ENCODE assay signal across 14 cellular contexts in genomic region chr16:4085405-4085970, GRCh38.
"Had no signal": no experiment of that assay in that cellular context is flagged by ENCODE, and none has a peak within 500 bp of the region (broad histone marks: within the 10 kb centered on the region; RNA-seq: fewer than 3 reads in every experiment).

No MANE protein-coding gene starts in this region.

- H3K4me1 Mint-ChIP-seq: activated B cell treated with CpG ODN at 0.5 μM for 24 hours had no signal

- H3K9me3 Mint-ChIP-seq: activated B cell treated with CpG ODN at 0.5 μM for 24 hours, nephron had no signal

- H3K9me3 ChIP-seq: adrenal gland, gastroesophageal sphincter, stomach had no signal

- H3K4me3 Mint-ChIP-seq: activated B cell treated with CpG ODN at 0.5 μM for 24 hours; activated CD4-positive, alpha-beta T cell treated with anti-CD3 and anti-CD28 coated beads, Interleukin-2, amount 10 ng/mL, durations not matched to agents 24 days and 14 days; nephron; T-helper 1 cell treated with Interleukin-12 subunit alpha and Interleukin-12 subunit beta and Interleukin-4 antibody, amounts not matched to agents 30 μg/mL and 1 μg/mL, for 36 hours had no signal

- H3K27ac Mint-ChIP-seq: activated B cell treated with CpG ODN at 0.5 μM for 24 hours; activated CD4-positive, alpha-beta T cell treated with anti-CD3 and anti-CD28 coated beads, Interleukin-2, amount 10 ng/mL, durations not matched to agents 24 days and 14 days had no signal

- ATAC-seq: gastroesophageal sphincter had no signal

- H3K27ac ChIP-seq: coronary artery, gastroesophageal sphincter, stomach had no signal

- H3K27me3 Mint-ChIP-seq: activated CD4-positive, alpha-beta T cell treated with anti-CD3 and anti-CD28 coated beads, Interleukin-2, amount 10 ng/mL, durations not matched to agents 24 days and 14 days had no signal

- DNase-seq: activated B cell treated with CpG ODN at 0.5 μM for 24 hours; activated CD4-positive, alpha-beta T cell treated with anti-CD3 and anti-CD28 coated beads, Interleukin-2, amount 10 ng/mL, durations not matched to agents 24 days and 14 days; activated CD8-positive, alpha-beta memory T cell treated with anti-CD3 and anti-CD28 coated beads for 24 hours; activated naive CD4-positive, alpha-beta T cell treated with anti-CD3 and anti-CD28 coated beads, Interleukin-2, amount 50 U/mL, for 16 hours; caudate nucleus; effector CD4-positive, alpha-beta T cell; kidney glomerular epithelial cell; stimulated activated CD4-positive, alpha-beta T cell treated with anti-CD3 and anti-CD28 coated beads, Interleukin-4, amount 100 ng/mL, for 24 hours; stomach had no signal

- H3K4me3 ChIP-seq: adrenal gland, coronary artery, gastroesophageal sphincter, stomach had no signal

- H3K27me3 ChIP-seq: adrenal gland, gastroesophageal sphincter, stomach had no signal

- H3K36me3 ChIP-seq: adrenal gland, gastroesophageal sphincter, stomach had no signal
